ENCODE assay signal across 16 cellular contexts in the genomic region with DNA sequence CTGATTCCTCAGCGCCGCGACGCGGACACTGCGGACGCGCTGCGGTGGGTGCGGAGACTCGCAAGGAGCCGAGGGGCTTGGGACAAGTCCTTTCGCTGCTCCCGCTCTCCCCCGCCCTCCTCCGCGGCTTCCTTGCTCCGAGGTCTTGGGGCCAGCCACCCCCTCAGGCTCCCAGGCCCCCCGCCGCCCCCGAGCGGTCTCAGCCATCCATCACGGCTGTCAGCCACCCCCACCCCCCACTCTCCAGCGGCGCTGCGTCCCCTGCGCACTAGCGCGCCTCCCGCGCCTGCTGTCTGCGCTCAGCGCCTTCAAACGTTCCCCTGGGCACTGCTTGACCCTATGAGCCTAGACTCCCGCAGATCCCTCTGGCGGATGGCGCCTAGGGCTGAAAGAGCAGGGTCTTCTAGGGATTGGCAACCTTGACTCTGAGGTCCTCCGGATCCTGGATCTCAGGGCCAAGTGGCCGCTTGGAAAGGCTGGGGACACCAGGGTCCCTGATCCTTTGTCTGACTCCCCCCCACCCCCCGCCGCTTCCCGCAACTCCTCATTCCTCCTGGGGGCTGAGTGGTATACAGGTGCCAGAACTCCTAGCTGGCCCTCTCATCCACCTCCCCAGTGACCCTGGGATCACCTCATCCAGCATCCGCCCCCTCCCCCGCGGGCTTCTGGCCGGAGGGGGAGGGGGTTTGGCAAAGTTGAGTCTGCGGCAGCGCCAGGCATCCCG. TPM values are rescaled to one million over a fixed set of nuclear protein-coding genes. Genes with fewer than 3 reads are reported as not detected.
DNase-seq lines count a peak whose midpoint lies in the region; ATAC-seq and TF ChIP-seq lines count a peak whose summit lies in the region.
"Had no signal": no experiment of that assay in that cellular context is flagged by ENCODE, and none has a peak within 500 bp of the region (broad histone marks: within the 10 kb centered on the region; RNA-seq: fewer than 3 reads in every experiment).

No MANE protein-coding gene starts in this region.

- H3K4me3 ChIP-seq in RWPE2 (ENCODE audit: severe bottlenecking) = no peak overlapping the region
- H3K4me3 ChIP-seq in iPS-15b (ENCODE audit: low read depth, low read length) = peak overlapping the region; percentile 69

- H3K4me3 Mint-ChIP-seq in activated CD4-positive, alpha-beta T cell treated with anti-CD3 and anti-CD28 coated beads, Interleukin-2, amount 10 ng/mL, durations not matched to agents 24 days and 14 days = no peak overlapping the region

- H3K36me3 ChIP-seq in RWPE2 (ENCODE audit: low read depth) = no peaks in the 10 kb centered on the region
- H3K36me3 ChIP-seq in iPS-15b (ENCODE audit: control insufficient read depth, insufficient read depth, low read length) = no peaks in the 10 kb centered on the region

- intact Hi-C loops in activated CD4-positive, alpha-beta T cell treated with anti-CD3 and anti-CD28 coated beads, Interleukin-2, amount 10 ng/mL, durations not matched to agents 24 days and 14 days (cut with micrococcal nuclease) = no loop called here

- H3K27me3 ChIP-seq in RWPE2 (ENCODE audit: insufficient read depth, poor library complexity, severe bottlenecking) (peaks cover 78% of the 10 kb centered on the region), iPS-15b (ENCODE audit: control insufficient read depth, insufficient read depth, low read length) (peaks cover 94% of the 10 kb centered on the region)

- H3K9me3 Mint-ChIP-seq in activated CD4-positive, alpha-beta T cell treated with anti-CD3 and anti-CD28 coated beads, Interleukin-2, amount 10 ng/mL, durations not matched to agents 24 days and 14 days = no peaks in the 10 kb centered on the region

- H3K4me1 Mint-ChIP-seq in activated CD4-positive, alpha-beta T cell treated with anti-CD3 and anti-CD28 coated beads, Interleukin-2, amount 10 ng/mL, durations not matched to agents 24 days and 14 days = no peaks in the 10 kb centered on the region

- DNase-seq in activated CD4-positive, alpha-beta T cell treated with anti-CD3 and anti-CD28 coated beads, Interleukin-2, amount 10 ng/mL, durations not matched to agents 24 days and 14 days = no peak
- DNase-seq in activated CD4-positive, alpha-beta T cell treated with anti-CD3 and anti-CD28 coated beads for 4 hours = no peak
- DNase-seq in RWPE2 (ENCODE audit: low spot score) (peak; percentile 83), amniotic stem cell (lab: John Stamatoyannopoulos, UW) (no peak)
- no peak for DNase-seq in stimulated activated CD4-positive, alpha-beta T cell treated with anti-CD3 and anti-CD28 coated beads, Interleukin-2, amount 100 ng/mL, for 48 hours
- DNase-seq: DMS153, Karpas-422, MM.1S, NCI-H1105, NCI-H2029, NCI-H226, NCI-H774, SHP77 treated with DMSO at 0.1 percent for 48 hours, SW 1271 had no signal

- no peak overlapping the region for H3K9ac ChIP-seq in iPS-15b (ENCODE audit: low read depth, low read length)

- peaks cover 60% of the 10 kb centered on the region for H3K27me3 Mint-ChIP-seq in activated CD4-positive, alpha-beta T cell treated with anti-CD3 and anti-CD28 coated beads, Interleukin-2, amount 10 ng/mL, durations not matched to agents 24 days and 14 days

- H3K4me1 ChIP-seq in RWPE2 (ENCODE audit: insufficient read depth, poor library complexity, severe bottlenecking) (no peaks in the 10 kb centered on the region), iPS-15b (ENCODE audit: control insufficient read depth, insufficient read depth, low read length) (peaks cover 2% of the 10 kb centered on the region)

- H3K27ac ChIP-seq in RWPE2 (ENCODE audit: poor library complexity, severe bottlenecking) = no peak overlapping the region

- TF ChIP-seq CTCF in RWPE2 (IDR thresholded peaks at IDR 0.05; ENCODE audit: poor library complexity, severe bottlenecking) = no peak

- no peak for ATAC-seq in RWPE2 (ENCODE audit: low read depth)
- ATAC-seq in HG02840 (IDR thresholded peaks at IDR 0.05; ENCODE audit: low FRiP score, unreplicated experiment) = no peak

- H3K36me3 Mint-ChIP-seq in activated CD4-positive, alpha-beta T cell treated with anti-CD3 and anti-CD28 coated beads, Interleukin-2, amount 10 ng/mL, durations not matched to agents 24 days and 14 days (ENCODE audit: low read depth) = no peaks in the 10 kb centered on the region

- no peaks in the 10 kb centered on the region for H3K9me3 ChIP-seq in RWPE2 (ENCODE audit: severe bottlenecking)
- H3K9me3 ChIP-seq in iPS-15b (ENCODE audit: control insufficient read depth, insufficient read depth, low read length) = no peaks in the 10 kb centered on the region

- H3K27ac Mint-ChIP-seq in activated CD4-positive, alpha-beta T cell treated with anti-CD3 and anti-CD28 coated beads, Interleukin-2, amount 10 ng/mL, durations not matched to agents 24 days and 14 days = peak overlapping the region; percentile 60

RNA-seq across cellular contexts. Expression of a gene that starts 1.4 kb away (rescaled TPM):
- not detected in 2 replicates for total RNA-seq in activated CD4-positive, alpha-beta T cell treated with anti-CD3 and anti-CD28 coated beads, Interleukin-2, amount 10 ng/mL, durations not matched to agents 24 days and 14 days

RNA-seq across cellular contexts. Expression of a gene that starts 21.7 kb away (rescaled TPM):
- 0.19 and 0.28 TPM in 2 replicates for total RNA-seq in activated CD4-positive, alpha-beta T cell treated with anti-CD3 and anti-CD28 coated beads, Interleukin-2, amount 10 ng/mL, durations not matched to agents 24 days and 14 days

RNA-seq across cellular contexts. Expression of a gene that starts 58.4 kb away (rescaled TPM):
- total RNA-seq in activated CD4-positive, alpha-beta T cell treated with anti-CD3 and anti-CD28 coated beads, Interleukin-2, amount 10 ng/mL, durations not matched to agents 24 days and 14 days = 37.5 and 39.5 TPM in 2 replicates

RNA-seq across cellular contexts. Expression of a gene that starts 59.3 kb away (rescaled TPM):
- 27.6 and 30.3 TPM in 2 replicates for total RNA-seq in activated CD4-positive, alpha-beta T cell treated with anti-CD3 and anti-CD28 coated beads, Interleukin-2, amount 10 ng/mL, durations not matched to agents 24 days and 14 days
